Comparison of ENCODE assay signal across 18 cellular contexts in genomic region chr9:3468407-3469205, GRCh38. TPM values are rescaled to one million over a fixed set of nuclear protein-coding genes. Genes with fewer than 3 reads are reported as not detected.
DNase-seq lines count a peak whose midpoint lies in the region; TF ChIP-seq lines count a peak whose summit lies in the region.
"Had no signal": no experiment of that assay in that cellular context is flagged by ENCODE, and none has a peak within 500 bp of the region (broad histone marks: within the 10 kb centered on the region; RNA-seq: fewer than 3 reads in every experiment).

No MANE protein-coding gene starts in this region.

- peaks cover 19% of the 10 kb centered on the region for H3K36me3 Mint-ChIP-seq in neural progenitor cell
- H3K36me3 Mint-ChIP-seq: stimulated activated effector memory CD8-positive, alpha-beta T cell treated with anti-CD3 and anti-CD28 coated beads, Interleukin-12 subunit alpha, Interleukin-12 subunit beta, amount 100 ng/mL, for 72 hours had no signal

- no peaks in the 10 kb centered on the region for H3K27me3 Mint-ChIP-seq in neural progenitor cell (ENCODE audit: insufficient read depth, low read depth)

- peak overlapping the region; percentile 31 for H3K27ac Mint-ChIP-seq in neural progenitor cell
- H3K27ac Mint-ChIP-seq: activated T-helper 2 cell treated with anti-CD3 and anti-CD28 coated beads, Interferon-gamma antibody, Interleukin-2, Interleukin-4, amounts not matched to agents 10 μg/mL and 5 μg/mL and 100 μg/mL, durations not matched to agents 14 hours and 24 hours and 36 hours; stimulated activated effector memory CD8-positive, alpha-beta T cell treated with anti-CD3 and anti-CD28 coated beads, Interleukin-12 subunit alpha, Interleukin-12 subunit beta, amount 100 ng/mL, for 72 hours; T-helper 2 cell treated with Interferon-gamma antibody and Interleukin-4, amounts not matched to agents 5 μg/mL and 100 μg/mL, for 36 hours had no signal

- no peak overlapping the region for H3K4me3 Mint-ChIP-seq in neural progenitor cell
- H3K4me3 Mint-ChIP-seq: nephron; stimulated activated effector memory CD8-positive, alpha-beta T cell treated with anti-CD3 and anti-CD28 coated beads, Interleukin-12 subunit alpha, Interleukin-12 subunit beta, amount 100 ng/mL, for 72 hours; T-helper 2 cell treated with Interferon-gamma antibody and Interleukin-4, amounts not matched to agents 5 μg/mL and 100 μg/mL, for 36 hours had no signal

- DNase-seq in GM04503 (ENCODE audit: low read depth): peak; percentile 12
- DNase-seq in NCI-H146 treated with DMSO at 0.1 percent for 48 hours (lab: John Stamatoyannopoulos, UW; ENCODE audit: unreplicated experiment): peak; percentile 93
- DNase-seq in cerebellar cortex (ENCODE audit: low spot score): peak; percentile 17
- DNase-seq in neural progenitor cell (ENCODE audit: low spot score): no peak
- no peak for DNase-seq in H7
- no peak for DNase-seq in dermis blood vessel endothelial cell
- DNase-seq in SHP77 treated with DMSO at 0.1 percent for 48 hours (lab: John Stamatoyannopoulos, UW): no peak
- DNase-seq in posterior vena cava (ENCODE audit: low spot score): no peak
- DNase-seq: activated CD8-positive, alpha-beta memory T cell treated with anti-CD3 and anti-CD28 coated beads for 24 hours; adrenal gland; effector CD4-positive, alpha-beta T cell; mammary epithelial cell; NCI-H226 had no signal

- no peak overlapping the region for H3K9ac ChIP-seq in neural progenitor cell

- H4K20me1 ChIP-seq in neural progenitor cell (ENCODE audit: low read depth): peaks cover 17% of the 10 kb centered on the region

- no peaks in the 10 kb centered on the region for H3K9me3 ChIP-seq in neural progenitor cell (ENCODE audit: low read depth)
- H3K9me3 ChIP-seq: adrenal gland, SJSA1 had no signal

- no peak overlapping the region for H2AFZ ChIP-seq in neural progenitor cell (replicated peaks)

- H3K27ac ChIP-seq in neural progenitor cell: peak overlapping the region; percentile 66
- H3K27ac ChIP-seq: adrenal gland, SJSA1 had no signal

- H3K9me3 Mint-ChIP-seq in neural progenitor cell: peaks cover 13% of the 10 kb centered on the region
- H3K9me3 Mint-ChIP-seq: activated T-helper 2 cell treated with anti-CD3 and anti-CD28 coated beads, Interferon-gamma antibody, Interleukin-2, Interleukin-4, amounts not matched to agents 10 μg/mL and 5 μg/mL and 100 μg/mL, durations not matched to agents 14 hours and 24 hours and 36 hours; nephron; stimulated activated effector memory CD8-positive, alpha-beta T cell treated with anti-CD3 and anti-CD28 coated beads, Interleukin-12 subunit alpha, Interleukin-12 subunit beta, amount 100 ng/mL, for 72 hours; T-helper 2 cell treated with Interferon-gamma antibody and Interleukin-4, amounts not matched to agents 5 μg/mL and 100 μg/mL, for 36 hours had no signal

- H3F3A ChIP-seq in neural progenitor cell (ENCODE audit: low read depth): peaks cover 8% of the 10 kb centered on the region

- TF ChIP-seq CTCF in neural progenitor cell (IDR thresholded peaks at IDR 0.05): no peak

- peaks cover 50% of the 10 kb centered on the region for H3K4me1 Mint-ChIP-seq in neural progenitor cell

- intact Hi-C loops in posterior vena cava (cut with DNase I): no loop called here

- H3K27me3 ChIP-seq in neural progenitor cell (no peaks in the 10 kb centered on the region), H7 (ENCODE audit: control insufficient read depth, insufficient read depth, low read length) (no peaks in the 10 kb centered on the region)
- H3K27me3 ChIP-seq: adrenal gland, SJSA1 had no signal

- H3K4me2 ChIP-seq in neural progenitor cell: peak overlapping the region; percentile 59

- H3K36me3 ChIP-seq in neural progenitor cell (no peaks in the 10 kb centered on the region), H7 (replicated peaks; ENCODE audit: control insufficient read depth, insufficient read depth, low read length) (no peaks in the 10 kb centered on the region)
- H3K36me3 ChIP-seq: adrenal gland, SJSA1 had no signal

- H3K4me3 ChIP-seq in neural progenitor cell (no peak overlapping the region), H7 (ENCODE audit: insufficient read depth, low read depth, low read length) (no peak overlapping the region)
- H3K4me3 ChIP-seq: adrenal gland, SJSA1 had no signal

- peaks cover 91% of the 10 kb centered on the region for H3K79me2 ChIP-seq in neural progenitor cell (ENCODE audit: low read depth)

- peaks cover 30% of the 10 kb centered on the region for H3K4me1 ChIP-seq in neural progenitor cell
- H3K4me1 ChIP-seq: SJSA1 had no signal

RNA-seq across cellular contexts. Expression of gene RFX3, which starts 57.2 kb away (rescaled TPM):
- total RNA-seq in neural progenitor cell (ENCODE audit: low replicate concordance) (24.8 and 39.6 TPM in 2 replicates), dermis blood vessel endothelial cell (11.4 and 12.8 TPM in 2 replicates), posterior vena cava (1 to 10 TPM; 7.6 to 8.5 TPM)
- total RNA-seq in H7 (2014; rRNA removed; shearing (Covaris generic)): 3.7 and 4.3 TPM in 2 replicates

Comparison
In these comparisons a context has a peak if more than half of its experiments do, and no peak if none do; other contexts are left out.
1. DNase-seq: peak in GM04503 (single experiment), NCI-H146 treated with DMSO at 0.1 percent for 48 hours (single experiment) and cerebellar cortex (single experiment); none in neural progenitor cell (single experiment), H7 (single experiment), dermis blood vessel endothelial cell (single experiment), SHP77 treated with DMSO at 0.1 percent for 48 hours (single experiment) and posterior vena cava (single experiment).